ENCODE assay signal across 17 cellular contexts in genomic region chr15:95303659-95304058, GRCh38.
A peak's percentile ranks its signal among the peaks of the same experiment; 100 is the strongest.
DNase-seq lines count a peak whose midpoint lies in the region; ATAC-seq and TF ChIP-seq lines count a peak whose summit lies in the region.
"Had no signal": no experiment of that assay in that cellular context is flagged by ENCODE, and none has a peak within 500 bp of the region (broad histone marks: within the 10 kb centered on the region; RNA-seq: fewer than 3 reads in every experiment).

No MANE protein-coding gene starts in this region.

- intact Hi-C loops in lower lobe of right lung (cut with DNase I) = no loop called here
- intact Hi-C loops in activated CD4-positive, alpha-beta T cell treated with anti-CD3 and anti-CD28 coated beads, Interleukin-2, amount 10 ng/mL, durations not matched to agents 24 days and 14 days (cut with micrococcal nuclease) = no loop called here

- H3K4me1 ChIP-seq in lower lobe of right lung (peaks cover 8% of the 10 kb centered on the region), smooth muscle cell (ENCODE audit: low read depth) (no peaks in the 10 kb centered on the region)
- H3K4me1 ChIP-seq: HAP-1 had no signal

- H3K4me1 Mint-ChIP-seq in HFFc6 (ENCODE audit: low read depth) = peaks cover 36% of the 10 kb centered on the region
- H3K4me1 Mint-ChIP-seq in activated CD4-positive, alpha-beta T cell treated with anti-CD3 and anti-CD28 coated beads, Interleukin-2, amount 10 ng/mL, durations not matched to agents 24 days and 14 days = peaks cover 29% of the 10 kb centered on the region
- H3K4me1 Mint-ChIP-seq: B cell had no signal

- no peak overlapping the region for H3K9ac ChIP-seq in smooth muscle cell (ENCODE audit: low read depth)

- no peaks in the 10 kb centered on the region for H3K27me3 Mint-ChIP-seq in HFFc6 (ENCODE audit: insufficient read depth)
- peaks cover 24% of the 10 kb centered on the region for H3K27me3 Mint-ChIP-seq in activated CD4-positive, alpha-beta T cell treated with anti-CD3 and anti-CD28 coated beads, Interleukin-2, amount 10 ng/mL, durations not matched to agents 24 days and 14 days
- H3K27me3 Mint-ChIP-seq: B cell had no signal

- TF ChIP-seq CTCF in HFFc6 (IDR thresholded peaks at IDR 0.05) = no peak
- TF ChIP-seq CTCF in coronary artery (IDR thresholded peaks at IDR 0.05) = no peak
- TF ChIP-seq CTCF in lower lobe of right lung (IDR thresholded peaks at IDR 0.05) = no peak
- no peak for TF ChIP-seq CTCF in smooth muscle cell (IDR thresholded peaks at IDR 0.05; ENCODE audit: borderline replicate concordance, insufficient read depth, poor library complexity, severe bottlenecking)

- H3K36me3 ChIP-seq in lower lobe of right lung (no peaks in the 10 kb centered on the region), smooth muscle cell (ENCODE audit: low read depth) (no peaks in the 10 kb centered on the region)
- H3K36me3 ChIP-seq: HAP-1, WERI-Rb-1 had no signal

- 94% methylated on average over 4 of the region's 4 CpGs for WGBS in smooth muscle cell (ENCODE audit: low lambda C conversion rate)

- peak overlapping the region; percentile 42 for H3K4me3 ChIP-seq in coronary artery
- no peak overlapping the region for H3K4me3 ChIP-seq in lower lobe of right lung
- H3K4me3 ChIP-seq in smooth muscle cell = no peak overlapping the region
- H3K4me3 ChIP-seq: HAP-1, K562 had no signal

- peak overlapping the region; percentile 74; the same call in 1 of the 2 replicates for H3K4me3 Mint-ChIP-seq in HFFc6
- no peak overlapping the region for H3K4me3 Mint-ChIP-seq in activated CD4-positive, alpha-beta T cell treated with anti-CD3 and anti-CD28 coated beads, Interleukin-2, amount 10 ng/mL, durations not matched to agents 24 days and 14 days
- H3K4me3 Mint-ChIP-seq: B cell; stimulated activated naive CD8-positive, alpha-beta T cell treated with anti-CD3 and anti-CD28 coated beads, Interleukin-15, Interleukin-2, amounts not matched to agents 100 ng/mL and 50 ng/mL, for 24 hours had no signal

- ATAC-seq in lower lobe of right lung = no peak
- no peak for ATAC-seq in HG03565 (IDR thresholded peaks at IDR 0.05; ENCODE audit: unreplicated experiment)
- ATAC-seq: K562; naive thymus-derived CD4-positive, alpha-beta T cell had no signal

- no peaks in the 10 kb centered on the region for H3K27me3 ChIP-seq in lower lobe of right lung (ENCODE audit: low read depth)
- H3K27me3 ChIP-seq in smooth muscle cell (ENCODE audit: low read depth) = no peaks in the 10 kb centered on the region

- DNase-seq in HFFc6 (no peak), coronary artery (ENCODE audit: low spot score) (no peak), lower lobe of right lung (no peak), smooth muscle cell (lab: John Stamatoyannopoulos, UW; ENCODE audit: unreplicated experiment) (no peak), NCI-H1694 treated with DMSO at 0.1 percent for 48 hours (lab: John Stamatoyannopoulos, UW) (no peak), HUDEP-2 (lab: John Stamatoyannopoulos, UW; ENCODE audit: unreplicated experiment in 76 of 76) (no peak)
- DNase-seq in activated CD4-positive, alpha-beta T cell treated with anti-CD3 and anti-CD28 coated beads, Interleukin-2, amount 10 ng/mL, durations not matched to agents 24 days and 14 days = no peak
- DNase-seq: activated gamma-delta T cell treated with Interleukin-2 at 50 U/mL for 16 hours; naive thymus-derived CD4-positive, alpha-beta T cell; NCI-H1417 treated with DMSO at 0.1 percent for 48 hours; small intestine; WERI-Rb-1 had no signal

- no peak overlapping the region for H3K4me2 ChIP-seq in smooth muscle cell

- H3F3A ChIP-seq in smooth muscle cell (ENCODE audit: low read depth) = no peaks in the 10 kb centered on the region

- no peaks in the 10 kb centered on the region for H4K20me1 ChIP-seq in smooth muscle cell (ENCODE audit: low read depth)

- peak overlapping the region; percentile 70 to 84 for H3K27ac ChIP-seq in coronary artery
- peak overlapping the region; percentile 57 for H3K27ac ChIP-seq in lower lobe of right lung
- H3K27ac ChIP-seq in smooth muscle cell (ENCODE audit: low read depth) = no peak overlapping the region
- H3K27ac ChIP-seq: WERI-Rb-1 had no signal

- H3K79me2 ChIP-seq in smooth muscle cell (ENCODE audit: low read depth) = no peaks in the 10 kb centered on the region

- H3K36me3 Mint-ChIP-seq in HFFc6 (ENCODE audit: low read depth) = peaks cover 5% of the 10 kb centered on the region
- H3K36me3 Mint-ChIP-seq in activated CD4-positive, alpha-beta T cell treated with anti-CD3 and anti-CD28 coated beads, Interleukin-2, amount 10 ng/mL, durations not matched to agents 24 days and 14 days (ENCODE audit: low read depth) = no peaks in the 10 kb centered on the region

- H3K27ac Mint-ChIP-seq in HFFc6 = peak overlapping the region; percentile 38; the same call in 1 of the 2 replicates
- no peak overlapping the region for H3K27ac Mint-ChIP-seq in activated CD4-positive, alpha-beta T cell treated with anti-CD3 and anti-CD28 coated beads, Interleukin-2, amount 10 ng/mL, durations not matched to agents 24 days and 14 days
- H3K27ac Mint-ChIP-seq: B cell; stimulated activated naive CD8-positive, alpha-beta T cell treated with anti-CD3 and anti-CD28 coated beads, Interleukin-15, Interleukin-2, amounts not matched to agents 100 ng/mL and 50 ng/mL, for 24 hours had no signal

- peak overlapping the region; percentile 75 for H2AFZ ChIP-seq in smooth muscle cell (ENCODE audit: low read depth)

- H3K9me3 ChIP-seq in lower lobe of right lung (no peaks in the 10 kb centered on the region), smooth muscle cell (replicated peaks; ENCODE audit: low read depth) (no peaks in the 10 kb centered on the region)
- H3K9me3 ChIP-seq: HAP-1 had no signal

- no peaks in the 10 kb centered on the region for H3K9me3 Mint-ChIP-seq in HFFc6
- H3K9me3 Mint-ChIP-seq in activated CD4-positive, alpha-beta T cell treated with anti-CD3 and anti-CD28 coated beads, Interleukin-2, amount 10 ng/mL, durations not matched to agents 24 days and 14 days = peaks cover 5% of the 10 kb centered on the region
